In genomic region chr1:58895559-58896135, GRCh38 we compare ENCODE assay signal across 8 cellular contexts.
A peak's percentile ranks its signal among the peaks of the same experiment; 100 is the strongest.
DNase-seq lines count a peak whose midpoint lies in the region; ATAC-seq and TF ChIP-seq lines count a peak whose summit lies in the region.

No MANE protein-coding gene starts in this region.

- CTCF ChIA-PET in mammary epithelial cell (lab: Charles Lee; ENCODE audit: low non-redundant PET): no interaction called here
- CTCF ChIA-PET in MCF 10A (lab: Yijun Ruan, JAX): interaction anchor here (0.6 to 2.2 kb wide), 3 partner anchors 56 to 803 kb away, joined by 3 to 6 read pairs (median 4); no protein-coding TSS in a partner anchor

- H3K27me3 ChIP-seq in mammary epithelial cell (ENCODE audit: insufficient read depth, low read length) (no peaks in the 10 kb centered on the region), adrenal gland (no peaks in the 10 kb centered on the region), uterus (no peaks in the 10 kb centered on the region)

- no peak overlapping the region for H3K4me3 Mint-ChIP-seq in MCF 10A (ENCODE audit: unreplicated experiment)
- no peak overlapping the region for H3K4me3 Mint-ChIP-seq in memory B cell

- H3K9me3 Mint-ChIP-seq in MCF 10A (ENCODE audit: unreplicated experiment): no peaks in the 10 kb centered on the region
- H3K9me3 Mint-ChIP-seq in memory B cell: no peaks in the 10 kb centered on the region

- H3K27ac Mint-ChIP-seq in MCF 10A (ENCODE audit: low read depth, unreplicated experiment) (no peak overlapping the region), memory B cell (peak overlapping the region; percentile 14)

- TF ChIP-seq POLR2A in adrenal gland (IDR thresholded peaks at IDR 0.05) (no peak), uterus (IDR thresholded peaks at IDR 0.05) (no peak)

- H3K36me3 Mint-ChIP-seq in MCF 10A (ENCODE audit: insufficient read depth, unreplicated experiment) (peaks cover 4% of the 10 kb centered on the region), memory B cell (peaks cover 3% of the 10 kb centered on the region)

- no peak for DNase-seq in mammary epithelial cell
- no peak for DNase-seq in MCF 10A (ENCODE audit: unreplicated experiment)
- no peak for DNase-seq in adrenal gland
- no peak for DNase-seq in memory B cell (ENCODE audit: low spot score in 2 of 2)
- DNase-seq in uterus: no peak

- no peak for ATAC-seq in memory B cell (ENCODE audit: low read depth)
- no peak for ATAC-seq in HG02763 (IDR thresholded peaks at IDR 0.05; ENCODE audit: unreplicated experiment)
- no peak for ATAC-seq in HG03520 (IDR thresholded peaks at IDR 0.05; ENCODE audit: unreplicated experiment)
- no peak for ATAC-seq in GM21576 (IDR thresholded peaks at IDR 0.05; ENCODE audit: unreplicated experiment)

- H3K36me3 ChIP-seq in mammary epithelial cell (ENCODE audit: insufficient read depth, low read length): no peaks in the 10 kb centered on the region
- H3K36me3 ChIP-seq in adrenal gland (replicated peaks in 1 of 2): no peaks in the 10 kb centered on the region
- no peaks in the 10 kb centered on the region for H3K36me3 ChIP-seq in uterus

- H3K4me3 ChIP-seq in mammary epithelial cell (replicated peaks in 1 of 3; ENCODE audit: insufficient read depth in 1 of 3, low read depth in 2 of 3, low read length in 3 of 3) (no peak overlapping the region), adrenal gland (no peak overlapping the region), uterus (no peak overlapping the region)

- H4K20me1 ChIP-seq in mammary epithelial cell (ENCODE audit: insufficient read depth, low read length): no peaks in the 10 kb centered on the region

- no peak for TF ChIP-seq CTCF in mammary epithelial cell (conservative IDR thresholded peaks at IDR 0.05 in 1 of 2, IDR thresholded peaks at IDR 0.05 in 1 of 2; ENCODE audit: extremely low read depth in 1 of 2, insufficient read depth in 1 of 2, low read depth in 1 of 2, low read length in 2 of 2)
- TF ChIP-seq CTCF in MCF 10A (IDR thresholded peaks at IDR 0.05; ENCODE audit: unreplicated experiment): no peak
- TF ChIP-seq CTCF in adrenal gland (IDR thresholded peaks at IDR 0.05): no peak
- no peak for TF ChIP-seq CTCF in uterus (IDR thresholded peaks at IDR 0.05)

- H3K27ac ChIP-seq in mammary epithelial cell (ENCODE audit: insufficient read depth, low read depth, low read length) (no peak overlapping the region), adrenal gland (peak overlapping the region in 3 of 5 donors; percentile 9 to 82 (median 47)), uterus (peak overlapping the region; percentile 63 to 68)

- H3K27me3 Mint-ChIP-seq in MCF 10A (ENCODE audit: insufficient read depth, unreplicated experiment): no peaks in the 10 kb centered on the region
- H3K27me3 Mint-ChIP-seq in memory B cell: no peaks in the 10 kb centered on the region

- WGBS in mammary epithelial cell (ENCODE audit: low coverage, missing lambda C conversion rate): 78% methylated on average over 5 of the region's 5 CpGs
- 73 to 98% (median 81%) methylated on average over 5 of the region's 5 CpGs for WGBS in adrenal gland, 4 donors

- BruUV-seq in mammary epithelial cell (replicated peaks; lab: Mats Ljungman, UMichigan): no TSS peak
- BruUV-seq in MCF 10A (replicated peaks; lab: Mats Ljungman, UMichigan): no TSS peak

- POLR2A ChIA-PET in MCF 10A (lab: Yijun Ruan, JAX): interaction anchor here (1.0 to 1.5 kb wide), 3 partner anchors 17 to 47 kb away, joined by 3 to 4 read pairs (median 4); no protein-coding TSS in a partner anchor

- H3K9ac ChIP-seq in mammary epithelial cell (ENCODE audit: insufficient read depth, low read length): no peak overlapping the region

- intact Hi-C loops in mammary epithelial cell (cut with micrococcal nuclease) (no loop called here), MCF 10A (cut with micrococcal nuclease) (no loop called here), adrenal gland (cut with DNase I) (no loop called here), uterus (cut with DNase I; ENCODE audit: low total_unique reads) (no loop called here)

- in situ Hi-C loops in mammary epithelial cell (cut with MboI; ENCODE audit: low sequenced_read_pairs in 2 of 2): no loop called here

- dilution Hi-C loops in mammary epithelial cell (cut with HindIII; ENCODE audit: low sequenced_read_pairs): no loop called here

- H3K4me1 ChIP-seq in mammary epithelial cell (ENCODE audit: insufficient read depth, low read length) (peaks cover 11% of the 10 kb centered on the region), adrenal gland (replicated peaks in 1 of 2) (peaks cover 25 to 51% of the 10 kb centered on the region in 2 donors), uterus (peaks cover 0 to 18% of the 10 kb centered on the region in 2 donors)

- no peaks in the 10 kb centered on the region for H3K9me3 ChIP-seq in mammary epithelial cell (replicated peaks; ENCODE audit: insufficient read depth, low read length)
- H3K9me3 ChIP-seq in adrenal gland (replicated peaks in 1 of 3): no peaks in the 10 kb centered on the region
- H3K9me3 ChIP-seq in uterus: no peaks in the 10 kb centered on the region

- H3K79me2 ChIP-seq in mammary epithelial cell (ENCODE audit: insufficient read depth, low read length): no peaks in the 10 kb centered on the region

- peak overlapping the region; percentile 3 for H2AFZ ChIP-seq in mammary epithelial cell (ENCODE audit: low read depth, low read length)

- no peak overlapping the region for H3K4me2 ChIP-seq in mammary epithelial cell (ENCODE audit: insufficient read depth, low read depth, low read length)

- H3K4me1 Mint-ChIP-seq in MCF 10A (ENCODE audit: insufficient read depth, unreplicated experiment) (peaks cover 18% of the 10 kb centered on the region), memory B cell (peaks cover 9% of the 10 kb centered on the region)
